11 cellular contexts compared by ENCODE assay signal in the genomic region with DNA sequence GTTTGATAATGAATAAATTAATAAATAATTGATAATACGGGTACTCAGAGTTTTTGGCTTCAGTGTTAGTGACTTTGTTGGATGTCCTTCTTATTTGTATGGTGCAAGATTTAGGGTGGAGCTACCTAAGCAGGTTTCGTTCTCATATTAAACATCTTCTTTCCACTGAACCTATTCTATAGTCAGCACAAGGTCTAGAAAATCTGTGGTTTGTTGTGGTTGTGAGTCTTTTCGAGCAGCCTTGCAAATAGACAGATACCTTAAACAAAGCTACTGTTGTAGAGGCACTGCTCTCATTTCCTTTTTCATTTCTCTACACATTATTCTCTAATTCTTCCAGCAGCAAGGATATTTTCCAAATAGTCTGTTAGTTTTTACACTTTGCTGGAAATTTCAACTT. TPM values are rescaled to one million over a fixed set of nuclear protein-coding genes. Genes with fewer than 3 reads are reported as not detected.
"Had no signal": no experiment of that assay in that cellular context is flagged by ENCODE, and none has a peak within 500 bp of the region (broad histone marks: within the 10 kb centered on the region; RNA-seq: fewer than 3 reads in every experiment).

No MANE protein-coding gene starts in this region.

- H3K4me1 Mint-ChIP-seq: GM23338, H9 had no signal

- H3K27ac Mint-ChIP-seq: GM23338, H9, HFFc6 had no signal

- H3K4me1 ChIP-seq: HAP-1 had no signal

- H2AFZ ChIP-seq: GM23248, GM23338 had no signal

- DNase-seq: GM23248, GOT3, H7, H9, HCEC 1CT, HFFc6 had no signal

- H3K4me2 ChIP-seq: GM23338 had no signal

- H3K9ac ChIP-seq: GM23248 had no signal

- H3K9me3 Mint-ChIP-seq: GM23338, HFFc6 had no signal

- ATAC-seq: GM23338, HCT116 had no signal

- H3K4me3 Mint-ChIP-seq: GM23338, H9, HFFc6 had no signal

- H3K36me3 ChIP-seq: HAP-1 had no signal

- FAIRE-seq: H1, H54 had no signal

- H3K27ac ChIP-seq: GM23248 had no signal

- H3K9me3 ChIP-seq: HAP-1 had no signal

- H3K4me3 ChIP-seq: GM23248, GM23338, HAP-1 had no signal

RNA-seq across cellular contexts. Expression of gene SPANXD, which starts 38.1 kb away (rescaled TPM):
- total RNA-seq: GM23248, GM23338, H1, H7, H9 had no signal
